ENCODE assay signal across 2 cellular contexts in genomic region chr1:222557148-222557547, GRCh38.
TF ChIP-seq lines count a peak whose summit lies in the region.

No MANE protein-coding gene starts in this region.

TF ChIP-seq in liver, 16 proteins besides CTCF, POLR2A, EP300 and RAD21 (continued from another document):
- no peak for TF ChIP-seq REST (IDR thresholded peaks at IDR 0.05)
TF ChIP-seq in liver: peak in this region for 0.

TF ChIP-seq in HepG2, 621 proteins besides CTCF, POLR2A, EP300 and RAD21:
- no peak for TF ChIP-seq ZBTB4 (CRISPR knock-in tag; IDR thresholded peaks at IDR 0.05; ENCODE audit: borderline replicate concordance)
- TF ChIP-seq ZNF496 (CRISPR knock-in tag; IDR thresholded peaks at IDR 0.05; ENCODE audit: insufficient replicate concordance) = no peak
- no peak for TF ChIP-seq RXRB (CRISPR knock-in tag; IDR thresholded peaks at IDR 0.05; ENCODE audit: borderline replicate concordance)
- no peak for TF ChIP-seq ESRRA (CRISPR knock-in tag; IDR thresholded peaks at IDR 0.05; ENCODE audit: low read depth)
- no peak for TF ChIP-seq ZNF550 (CRISPR knock-in tag; IDR thresholded peaks at IDR 0.05; ENCODE audit: borderline replicate concordance)
